1 cellular context compared by ENCODE assay signal in genomic region chr2:73927344-73927743, GRCh38.
TF ChIP-seq lines count a peak whose summit lies in the region.

No MANE protein-coding gene starts in this region.

TF ChIP-seq in K562, 482 proteins besides CTCF, POLR2A, EP300 and RAD21:
- TF ChIP-seq RBM39 (optimal IDR thresholded peaks at IDR 0.05; ENCODE audit: low read depth, low read length) (no peak), FIP1L1 (IDR thresholded peaks at IDR 0.05; ENCODE audit: low read depth, low read length, poor library complexity, severe bottlenecking) (peak; percentile 6)
